9 cellular contexts compared by ENCODE assay signal in genomic region chr19:858868-859843, GRCh38. TPM values are rescaled to one million over a fixed set of nuclear protein-coding genes. Genes with fewer than 3 reads are reported as not detected.
DNase-seq lines count a peak whose midpoint lies in the region; ATAC-seq and TF ChIP-seq lines count a peak whose summit lies in the region.
"Had no signal": no experiment of that assay in that cellular context is flagged by ENCODE, and none has a peak within 500 bp of the region (broad histone marks: within the 10 kb centered on the region; RNA-seq: fewer than 3 reads in every experiment).

TSS of gene CFD (plus strand) at chr19:859664. CDS start at chr19:859690, 26 bp downstream.

- H3K9me3 ChIP-seq in lower lobe of right lung (no peaks in the 10 kb centered on the region), tibial nerve (no peaks in the 10 kb centered on the region)

- H3K27me3 ChIP-seq in lower lobe of right lung (ENCODE audit: low read depth) (peaks cover 9% of the 10 kb centered on the region), tibial nerve (peaks cover 0 to 67% of the 10 kb centered on the region in 2 donors)

- peak in 1 of 2 donors; percentile 69 for TF ChIP-seq POLR2A in tibial nerve (IDR thresholded peaks at IDR 0.05)

- intact Hi-C loops in lower lobe of right lung (cut with DNase I): no loop called here

- peak within 1 kb of the TSS; percentile 41 for H3K4me3 Mint-ChIP-seq in activated T-cell treated with anti-CD3 and anti-CD28 coated beads, Interleukin-2, amount 50 U/mL, for 24 hours
- peak within 1 kb of the TSS in 4 of 5 experiments; percentile 37 to 64 (median 51) for H3K4me3 Mint-ChIP-seq in brain

- TF ChIP-seq CTCF in brain (conservative IDR thresholded peaks at IDR 0.05) (no peak), lower lobe of right lung (IDR thresholded peaks at IDR 0.05) (no peak), tibial nerve (IDR thresholded peaks at IDR 0.05) (peak in 1 of 5 experiments; percentile 17)

- H3K4me1 ChIP-seq in lower lobe of right lung (peaks cover 21% of the 10 kb centered on the region), tibial nerve (peaks cover 0 to 47% (median 10%) of the 10 kb centered on the region in 4 donors)

- peaks cover 12% of the 10 kb centered on the region for H3K27me3 Mint-ChIP-seq in activated T-cell treated with anti-CD3 and anti-CD28 coated beads, Interleukin-2, amount 50 U/mL, for 24 hours
- H3K27me3 Mint-ChIP-seq in brain: peaks cover 40% of the 10 kb centered on the region

- H3K36me3 Mint-ChIP-seq in activated T-cell treated with anti-CD3 and anti-CD28 coated beads, Interleukin-2, amount 50 U/mL, for 24 hours (ENCODE audit: low read depth): no peaks in the 10 kb centered on the region
- no peaks in the 10 kb centered on the region for H3K36me3 Mint-ChIP-seq in brain

- H3K36me3 ChIP-seq in lower lobe of right lung (no peaks in the 10 kb centered on the region), tibial nerve (no peaks in the 10 kb centered on the region)

- H3K4me1 Mint-ChIP-seq in activated T-cell treated with anti-CD3 and anti-CD28 coated beads, Interleukin-2, amount 50 U/mL, for 24 hours (ENCODE audit: low read depth): peaks cover 14% of the 10 kb centered on the region
- peaks cover 3% of the 10 kb centered on the region for H3K4me1 Mint-ChIP-seq in brain

- ATAC-seq in lower lobe of right lung (peak; percentile 9 to 53), GM19455 (IDR thresholded peaks at IDR 0.05; ENCODE audit: unreplicated experiment) (no peak), HG03159 (IDR thresholded peaks at IDR 0.05; ENCODE audit: unreplicated experiment) (no peak)

- no peak within 1 kb of the TSS for H3K27ac Mint-ChIP-seq in activated T-cell treated with anti-CD3 and anti-CD28 coated beads, Interleukin-2, amount 50 U/mL, for 24 hours
- H3K27ac Mint-ChIP-seq in brain: no peak within 1 kb of the TSS

- WGBS in tibial nerve, 2 donors: 31 to 34% methylated on average over 12 to 23 of the region's 24 CpGs

- H3K4me3 ChIP-seq in lower lobe of right lung (peak within 1 kb of the TSS; percentile 61), tibial nerve (peak within 1 kb of the TSS; percentile 31 to 53 (median 40))

- H3K27ac ChIP-seq in lower lobe of right lung (peak within 1 kb of the TSS; percentile 71), tibial nerve (peak within 1 kb of the TSS; percentile 67 to 87 (median 80))

- H3K9me3 Mint-ChIP-seq in activated T-cell treated with anti-CD3 and anti-CD28 coated beads, Interleukin-2, amount 50 U/mL, for 24 hours: no peaks in the 10 kb centered on the region
- peaks cover 0 to 8% (median 2%) of the 10 kb centered on the region in 5 experiments for H3K9me3 Mint-ChIP-seq in brain

- no peak for DNase-seq in activated T-cell treated with anti-CD3 and anti-CD28 coated beads, Interleukin-2, amount 50 U/mL, for 24 hours
- DNase-seq in activated T-cell treated with anti-CD3 and anti-CD28 coated beads for 4 hours (no peak), lower lobe of right lung (peak; percentile 82), tibial nerve (ENCODE audit: low spot score in 2 of 2) (peak; percentile 70 to 75)
- no peak for DNase-seq in stimulated activated CD4-positive, alpha-beta T cell treated with anti-CD3 and anti-CD28 coated beads, Interleukin-12 subunit alpha, Interleukin-12 subunit beta, amount 100 ng/mL, for 4 hours
- DNase-seq: NCI-H1105 treated with DMSO at 0.1 percent for 48 hours had no signal

- TF ChIP-seq EP300 in tibial nerve (IDR thresholded peaks at IDR 0.05): peak in 1 of 2 donors; percentile 86

RNA-seq across cellular contexts. Expression of gene CFD, which starts in this region (rescaled TPM):
- 3.4 TPM for polyA plus RNA-seq in brain (ENCODE audit: insufficient read depth, low read depth, low replicate concordance)
- total RNA-seq in lower lobe of right lung (282 TPM), tibial nerve (1,000 to 10,000 TPM; 1,040 to 7,538 (median 2,843) TPM)

Comparison
In these comparisons a context has a peak if more than half of its experiments do, and no peak if none do; other contexts are left out.
1. DNase-seq: peak in lower lobe of right lung (single experiment) and tibial nerve (2 of 2); none in activated T-cell treated with anti-CD3 and anti-CD28 coated beads, Interleukin-2, amount 50 U/mL, for 24 hours (single experiment), activated T-cell treated with anti-CD3 and anti-CD28 coated beads for 4 hours (single experiment) and stimulated activated CD4-positive, alpha-beta T cell treated with anti-CD3 and anti-CD28 coated beads, Interleukin-12 subunit alpha, Interleukin-12 subunit beta, amount 100 ng/mL, for 4 hours (single experiment).
2. ATAC-seq: peak in lower lobe of right lung (2 of 2); none in GM19455 (single experiment) and HG03159 (single experiment).